Comparison of ENCODE assay signal across 2 cellular contexts in genomic region chr17:50219939-50220465, GRCh38.
TF ChIP-seq lines count a peak whose summit lies in the region.

No MANE protein-coding gene starts in this region.

TF ChIP-seq in IMR-90, 13 proteins besides CTCF, POLR2A, EP300 and RAD21:
- TF ChIP-seq CHD1 (IDR thresholded peaks at IDR 0.05; ENCODE audit: low read depth, low read length) (0 out of 2 replicates have a peak, but pooled peaks have one; percentile 12), RCOR1 (IDR thresholded peaks at IDR 0.05; ENCODE audit: insufficient replicate concordance, low read length) (no peak)

TF ChIP-seq in HepG2, 621 proteins besides CTCF, POLR2A, EP300 and RAD21 (continues in another document):
- no peak for TF ChIP-seq BATF2 (CRISPR knock-in tag; IDR thresholded peaks at IDR 0.05)
- TF ChIP-seq ZNF703 (CRISPR knock-in tag; IDR thresholded peaks at IDR 0.05; ENCODE audit: borderline replicate concordance), result no peak
- 0 out of 2 replicates have a peak, but pooled peaks have one; percentile 40 for TF ChIP-seq NR2F2 (IDR thresholded peaks at IDR 0.05; ENCODE audit: borderline replicate concordance, low read depth)
- TF ChIP-seq MED13 (CRISPR knock-in tag; IDR thresholded peaks at IDR 0.05), result no peak
- TF ChIP-seq ELF3 (CRISPR knock-in tag; IDR thresholded peaks at IDR 0.05), result no peak; the same call in 1 of the 2 replicates
- TF ChIP-seq, protein P1, sequence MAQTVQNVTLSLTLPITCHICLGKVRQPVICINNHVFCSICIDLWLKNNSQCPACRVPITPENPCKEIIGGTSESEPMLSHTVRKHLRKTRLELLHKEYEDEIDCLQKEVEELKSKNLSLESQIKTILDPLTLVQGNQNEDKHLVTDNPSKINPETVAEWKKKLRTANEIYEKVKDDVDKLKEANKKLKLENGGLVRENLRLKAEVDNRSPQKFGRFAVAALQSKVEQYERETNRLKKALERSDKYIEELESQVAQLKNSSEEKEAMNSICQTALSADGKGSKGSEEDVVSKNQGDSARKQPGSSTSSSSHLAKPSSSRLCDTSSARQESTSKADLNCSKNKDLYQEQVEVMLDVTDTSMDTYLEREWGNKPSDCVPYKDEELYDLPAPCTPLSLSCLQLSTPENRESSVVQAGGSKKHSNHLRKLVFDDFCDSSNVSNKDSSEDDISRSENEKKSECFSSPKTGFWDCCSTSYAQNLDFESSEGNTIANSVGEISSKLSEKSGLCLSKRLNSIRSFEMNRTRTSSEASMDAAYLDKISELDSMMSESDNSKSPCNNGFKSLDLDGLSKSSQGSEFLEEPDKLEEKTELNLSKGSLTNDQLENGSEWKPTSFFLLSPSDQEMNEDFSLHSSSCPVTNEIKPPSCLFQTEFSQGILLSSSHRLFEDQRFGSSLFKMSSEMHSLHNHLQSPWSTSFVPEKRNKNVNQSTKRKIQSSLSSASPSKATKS (CRISPR knock-in tag; IDR thresholded peaks at IDR 0.05), result no peak
- TF ChIP-seq, protein P2, sequence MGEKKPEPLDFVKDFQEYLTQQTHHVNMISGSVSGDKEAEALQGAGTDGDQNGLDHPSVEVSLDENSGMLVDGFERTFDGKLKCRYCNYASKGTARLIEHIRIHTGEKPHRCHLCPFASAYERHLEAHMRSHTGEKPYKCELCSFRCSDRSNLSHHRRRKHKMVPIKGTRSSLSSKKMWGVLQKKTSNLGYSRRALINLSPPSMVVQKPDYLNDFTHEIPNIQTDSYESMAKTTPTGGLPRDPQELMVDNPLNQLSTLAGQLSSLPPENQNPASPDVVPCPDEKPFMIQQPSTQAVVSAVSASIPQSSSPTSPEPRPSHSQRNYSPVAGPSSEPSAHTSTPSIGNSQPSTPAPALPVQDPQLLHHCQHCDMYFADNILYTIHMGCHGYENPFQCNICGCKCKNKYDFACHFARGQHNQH (CRISPR knock-in tag; IDR thresholded peaks at IDR 0.05), result peak; percentile 46; the same call in 1 of the 2 replicates
- TF ChIP-seq, protein P3, sequence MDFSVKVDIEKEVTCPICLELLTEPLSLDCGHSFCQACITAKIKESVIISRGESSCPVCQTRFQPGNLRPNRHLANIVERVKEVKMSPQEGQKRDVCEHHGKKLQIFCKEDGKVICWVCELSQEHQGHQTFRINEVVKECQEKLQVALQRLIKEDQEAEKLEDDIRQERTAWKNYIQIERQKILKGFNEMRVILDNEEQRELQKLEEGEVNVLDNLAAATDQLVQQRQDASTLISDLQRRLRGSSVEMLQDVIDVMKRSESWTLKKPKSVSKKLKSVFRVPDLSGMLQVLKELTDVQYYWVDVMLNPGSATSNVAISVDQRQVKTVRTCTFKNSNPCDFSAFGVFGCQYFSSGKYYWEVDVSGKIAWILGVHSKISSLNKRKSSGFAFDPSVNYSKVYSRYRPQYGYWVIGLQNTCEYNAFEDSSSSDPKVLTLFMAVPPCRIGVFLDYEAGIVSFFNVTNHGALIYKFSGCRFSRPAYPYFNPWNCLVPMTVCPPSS (IDR thresholded peaks at IDR 0.05), result no peak
- TF ChIP-seq ZNF343 (CRISPR knock-in tag; IDR thresholded peaks at IDR 0.05), result no peak
- no peak for TF ChIP-seq MTF2 (CRISPR knock-in tag; IDR thresholded peaks at IDR 0.05; ENCODE audit: borderline replicate concordance)
- no peak for TF ChIP-seq DMTF1 (CRISPR knock-in tag; IDR thresholded peaks at IDR 0.05)
- peak; percentile 72; the same call in 1 of the 2 replicates for TF ChIP-seq ZNF614 (CRISPR knock-in tag; IDR thresholded peaks at IDR 0.05; ENCODE audit: borderline replicate concordance)
- no peak for TF ChIP-seq TRIM24 (CRISPR knock-in tag; IDR thresholded peaks at IDR 0.05)
- peak; percentile 73 for TF ChIP-seq SALL1 (CRISPR knock-in tag; IDR thresholded peaks at IDR 0.05)
- no peak for TF ChIP-seq SMAD9 (CRISPR knock-in tag; IDR thresholded peaks at IDR 0.05)
- no peak for TF ChIP-seq ISX (CRISPR knock-in tag; conservative IDR thresholded peaks at IDR 0.05)
- TF ChIP-seq LRRFIP1 (CRISPR knock-in tag; conservative IDR thresholded peaks at IDR 0.05), result no peak
- TF ChIP-seq PHB2 (IDR thresholded peaks at IDR 0.05; ENCODE audit: partially characterized antibody), result no peak
- no peak for TF ChIP-seq HDAC6 (IDR thresholded peaks at IDR 0.05; ENCODE audit: low read depth, low read length)
- TF ChIP-seq ZBTB8A (CRISPR knock-in tag; IDR thresholded peaks at IDR 0.05; ENCODE audit: borderline replicate concordance, low read depth), result no peak
- peak; percentile 82; the same call in 1 of the 2 replicates for TF ChIP-seq ZNF644 (CRISPR knock-in tag; IDR thresholded peaks at IDR 0.05; ENCODE audit: low read depth)
- no peak for TF ChIP-seq PRMT3 (CRISPR knock-in tag; IDR thresholded peaks at IDR 0.05; ENCODE audit: borderline replicate concordance, low read depth)
- TF ChIP-seq NFIC (IDR thresholded peaks at IDR 0.05; ENCODE audit: low read length), result no peak
- no peak for TF ChIP-seq MYC (CRISPR knock-in tag; IDR thresholded peaks at IDR 0.05; ENCODE audit: borderline replicate concordance)
- no peak for TF ChIP-seq ZSCAN29 (CRISPR knock-in tag; conservative IDR thresholded peaks at IDR 0.05)
- peak; percentile 30; the same call in 1 of the 2 replicates for TF ChIP-seq KMT2A (CRISPR knock-in tag; IDR thresholded peaks at IDR 0.05)
- TF ChIP-seq NKX3-1 (CRISPR knock-in tag; IDR thresholded peaks at IDR 0.05), result no peak
- TF ChIP-seq ZNF333 (CRISPR knock-in tag; IDR thresholded peaks at IDR 0.05; ENCODE audit: borderline replicate concordance), result no peak
- peak; percentile 50; the same call in 1 of the 2 replicates for TF ChIP-seq MED1 (CRISPR knock-in tag; IDR thresholded peaks at IDR 0.05)
- TF ChIP-seq ZSCAN31 (CRISPR knock-in tag; IDR thresholded peaks at IDR 0.05; ENCODE audit: low read depth), result no peak
- no peak for TF ChIP-seq ZNF800 (CRISPR knock-in tag; IDR thresholded peaks at IDR 0.05)
- TF ChIP-seq KLF9 (CRISPR knock-in tag; IDR thresholded peaks at IDR 0.05; ENCODE audit: low read depth), result no peak
- no peak for TF ChIP-seq MED8 (CRISPR knock-in tag; IDR thresholded peaks at IDR 0.05; ENCODE audit: insufficient replicate concordance)
- peak; percentile 47; the same call in 1 of the 2 replicates for TF ChIP-seq ZNF598 (CRISPR knock-in tag; IDR thresholded peaks at IDR 0.05; ENCODE audit: borderline replicate concordance)
- TF ChIP-seq ZFP37 (CRISPR knock-in tag; IDR thresholded peaks at IDR 0.05; ENCODE audit: borderline replicate concordance), result no peak
- TF ChIP-seq ZMAT5 (CRISPR knock-in tag; IDR thresholded peaks at IDR 0.05; ENCODE audit: borderline replicate concordance, low read depth), result no peak
- no peak for TF ChIP-seq THYN1 (CRISPR knock-in tag; IDR thresholded peaks at IDR 0.05; ENCODE audit: borderline replicate concordance, low read depth)
- TF ChIP-seq, protein P4, sequence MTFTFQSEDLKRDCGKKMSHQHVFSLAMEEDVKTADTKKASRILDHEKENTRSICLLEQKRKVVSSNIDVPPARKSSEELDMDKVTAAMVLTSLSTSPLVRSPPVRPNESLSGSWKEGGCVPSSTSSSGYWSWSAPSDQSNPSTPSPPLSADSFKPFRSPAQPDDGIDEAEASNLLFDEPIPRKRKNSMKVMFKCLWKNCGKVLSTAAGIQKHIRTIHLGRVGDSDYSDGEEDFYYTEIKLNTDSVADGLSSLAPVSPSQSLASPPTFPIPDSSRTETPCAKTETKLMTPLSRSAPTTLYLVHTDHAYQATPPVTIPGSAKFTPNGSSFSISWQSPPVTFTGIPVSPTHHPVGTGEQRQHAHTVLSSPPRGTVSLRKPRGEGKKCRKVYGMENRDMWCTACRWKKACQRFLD (CRISPR knock-in tag; IDR thresholded peaks at IDR 0.05; ENCODE audit: borderline replicate concordance), result no peak
- TF ChIP-seq ONECUT2 (CRISPR knock-in tag; IDR thresholded peaks at IDR 0.05), result no peak
- no peak for TF ChIP-seq MTERF4 (CRISPR knock-in tag; IDR thresholded peaks at IDR 0.05)
- no peak for TF ChIP-seq ZNF451 (CRISPR knock-in tag; IDR thresholded peaks at IDR 0.05)
- TF ChIP-seq AGO1 (IDR thresholded peaks at IDR 0.05; ENCODE audit: low read depth, low read length, poor library complexity, severe bottlenecking), result no peak
- no peak for TF ChIP-seq MNT (IDR thresholded peaks at IDR 0.05)
- TF ChIP-seq TCF7 (IDR thresholded peaks at IDR 0.05; ENCODE audit: low read depth), result no peak
- TF ChIP-seq CCDC6 (CRISPR knock-in tag; IDR thresholded peaks at IDR 0.05), result 0 out of 2 replicates have a peak, but pooled peaks have one; percentile 30
